24 cellular contexts compared by ENCODE assay signal in genomic region chr14:63212776-63213500, GRCh38. TPM values are rescaled to one million over a fixed set of nuclear protein-coding genes. Genes with fewer than 3 reads are reported as not detected.
"Had no signal": no experiment of that assay in that cellular context is flagged by ENCODE, and none has a peak within 500 bp of the region (broad histone marks: within the 10 kb centered on the region; RNA-seq: fewer than 3 reads in every experiment).

No MANE protein-coding gene starts in this region.

- H3K4me3 ChIP-seq: SK-N-MC had no signal

- DNase-seq: activated B cell treated with CpG ODN at 0.5 μM for 24 hours; activated CD4-positive, alpha-beta memory T cell treated with anti-CD3 and anti-CD28 coated beads for 36 hours; activated CD4-positive, alpha-beta T cell treated with anti-CD3 and anti-CD28 coated beads for 1 hour; activated CD4-positive, alpha-beta T cell treated with anti-CD3 and anti-CD28 coated beads, Interleukin-2, amount 10 ng/mL, durations not matched to agents 7 days and 5 days; activated CD8-positive, alpha-beta memory T cell treated with anti-CD3 and anti-CD28 coated beads for 24 hours; activated gamma-delta T cell; activated naive CD4-positive, alpha-beta T cell treated with anti-CD3 and anti-CD28 coated beads for 36 hours; activated T-cell treated with anti-CD3 and anti-CD28 coated beads, Interleukin-2, amount 50 U/mL, for 48 hours; amygdala; KG1; NCI-H1048; NCI-H146; NCI-H187 treated with DMSO at 0.1 percent for 48 hours; NCI-H2081 treated with DMSO at 0.1 percent for 48 hours; NCI-H510A treated with DMSO at 0.1 percent for 48 hours; RPMI8226; T-cell; T-helper 2 cell; T1000 had no signal

- ATAC-seq: activated T-helper 17 cell treated with anti-CD3 and anti-CD28 coated beads, Interleukin-2, amount 50 U/mL, for 72 hours; Right ventricle myocardium inferior; T-cell had no signal

- H3K27ac ChIP-seq: SK-N-MC had no signal

RNA-seq across cellular contexts. Expression of gene RHOJ, which starts 8.7 kb away (rescaled TPM):
- total RNA-seq: activated B cell treated with CpG ODN at 0.5 μM for 24 hours; activated CD4-positive, alpha-beta memory T cell treated with anti-CD3 and anti-CD28 coated beads for 36 hours; activated CD4-positive, alpha-beta T cell treated with anti-CD3 and anti-CD28 coated beads, Interleukin-2, amount 10 ng/mL, durations not matched to agents 7 days and 5 days; activated naive CD4-positive, alpha-beta T cell treated with anti-CD3 and anti-CD28 coated beads for 36 hours; activated T-helper 17 cell treated with anti-CD3 and anti-CD28 coated beads, Interleukin-2, amount 50 U/mL, for 72 hours; LHCN-M2; OCI-LY7; T-cell had no signal
